ENCODE assay signal across 20 cellular contexts in genomic region chr12:112000806-112001205, GRCh38. TPM values are rescaled to one million over a fixed set of nuclear protein-coding genes. Genes with fewer than 3 reads are reported as not detected.
DNase-seq lines count a peak whose midpoint lies in the region; ATAC-seq and TF ChIP-seq lines count a peak whose summit lies in the region.
"Had no signal": no experiment of that assay in that cellular context is flagged by ENCODE, and none has a peak within 500 bp of the region (broad histone marks: within the 10 kb centered on the region; RNA-seq: fewer than 3 reads in every experiment).

No MANE protein-coding gene starts in this region.

- DNase-seq in T-helper 1 cell (no peak), NCI-H82 treated with DMSO at 0.1 percent for 48 hours (lab: John Stamatoyannopoulos, UW; ENCODE audit: unreplicated experiment) (no peak), PC-3 (no peak)
- DNase-seq in stimulated activated naive CD8-positive, alpha-beta T cell treated with anti-CD3 and anti-CD28 coated beads, Interleukin-15, Interleukin-2, amounts not matched to agents 100 U/mL and 50 U/mL, for 24 hours: no peak
- DNase-seq in effector memory CD8-positive, alpha-beta T cell: no peak
- DNase-seq: activated B cell treated with CpG ODN at 0.5 μM for 24 hours, EL, H9, NCI-H187, SHP77, stomach, upper lobe of right lung had no signal

- no peak for ATAC-seq in stimulated activated naive CD8-positive, alpha-beta T cell treated with anti-CD3 and anti-CD28 coated beads, Interleukin-15, Interleukin-2, amounts not matched to agents 100 U/mL and 50 U/mL, for 24 hours
- ATAC-seq in effector memory CD8-positive, alpha-beta T cell (replicated peaks): peak; percentile 49
- no peak for ATAC-seq in PC-3
- no peak for ATAC-seq in GM21717 (IDR thresholded peaks at IDR 0.05; ENCODE audit: unreplicated experiment)
- ATAC-seq: upper lobe of right lung had no signal

- BruUV-seq in PC-3 (replicated peaks; lab: Mats Ljungman, UMichigan): no TSS peak

- peaks cover 50% of the 10 kb centered on the region for H3K4me1 Mint-ChIP-seq in T-helper 1 cell treated with Interleukin-12 subunit alpha and Interleukin-12 subunit beta and Interleukin-4 antibody, amounts not matched to agents 30 μg/mL and 1 μg/mL, for 36 hours (ENCODE audit: low read depth)
- H3K4me1 Mint-ChIP-seq in stimulated activated naive CD8-positive, alpha-beta T cell treated with anti-CD3 and anti-CD28 coated beads, Interleukin-15, Interleukin-2, amounts not matched to agents 100 ng/mL and 50 ng/mL, for 24 hours (ENCODE audit: low read depth): peaks cover 69% of the 10 kb centered on the region
- peaks cover 28 to 49% of the 10 kb centered on the region in 2 donors for H3K4me1 Mint-ChIP-seq in effector memory CD8-positive, alpha-beta T cell (ENCODE audit: low read depth in 2 of 2)

- peaks cover 4% of the 10 kb centered on the region for H3K4me1 ChIP-seq in PC-3 (ENCODE audit: insufficient read depth, low read length)

- POLR2A ChIA-PET in PC-3 (lab: Charles Lee; ENCODE audit: unreplicated experiment): interaction anchor here (0.6 kb wide), 1 partner anchor 159 kb away, joined by 3 read pairs; the partner anchor contains the start of gene MAPKAPK5

- intact Hi-C loops in PC-3 (cut with micrococcal nuclease): no loop called here

- no peaks in the 10 kb centered on the region for H3K9me3 Mint-ChIP-seq in T-helper 1 cell treated with Interleukin-12 subunit alpha and Interleukin-12 subunit beta and Interleukin-4 antibody, amounts not matched to agents 30 μg/mL and 1 μg/mL, for 36 hours
- H3K9me3 Mint-ChIP-seq in stimulated activated naive CD8-positive, alpha-beta T cell treated with anti-CD3 and anti-CD28 coated beads, Interleukin-15, Interleukin-2, amounts not matched to agents 100 ng/mL and 50 ng/mL, for 24 hours: no peaks in the 10 kb centered on the region
- no peaks in the 10 kb centered on the region for H3K9me3 Mint-ChIP-seq in effector memory CD8-positive, alpha-beta T cell
- H3K9me3 Mint-ChIP-seq: activated B cell treated with CpG ODN at 0.5 μM for 24 hours; activated naive CD4-positive, alpha-beta T cell treated with anti-CD3 and anti-CD28 coated beads, Interleukin-2, amount 50 U/mL, for 72 hours; brain; dendritic cell treated with granulocyte-macrophage colony-stimulating factor and Interleukin-4, amounts not matched to agents 40 ng/mL and 50 ng/mL, for 4 days; H9 had no signal

- H3F3A ChIP-seq in PC-3 (ENCODE audit: low read length, unreplicated experiment): no peaks in the 10 kb centered on the region

- no peaks in the 10 kb centered on the region for H3K9me3 ChIP-seq in PC-3 (ENCODE audit: low read length)
- H3K9me3 ChIP-seq: stomach, upper lobe of right lung had no signal

- no peaks in the 10 kb centered on the region for H3K27me3 ChIP-seq in PC-3 (ENCODE audit: low read length)
- H3K27me3 ChIP-seq: stomach, upper lobe of right lung had no signal

- CTCF ChIA-PET in PC-3 (lab: Charles Lee): interaction anchor here (0.6 kb wide), 1 partner anchor 195 kb away, joined by 4 read pairs; no protein-coding TSS in a partner anchor

- no peaks in the 10 kb centered on the region for H3K9me2 ChIP-seq in PC-3 (replicated peaks; ENCODE audit: low read length)

- H3K36me3 Mint-ChIP-seq in T-helper 1 cell treated with Interleukin-12 subunit alpha and Interleukin-12 subunit beta and Interleukin-4 antibody, amounts not matched to agents 30 μg/mL and 1 μg/mL, for 36 hours (ENCODE audit: low read depth): peaks cover 16% of the 10 kb centered on the region
- H3K36me3 Mint-ChIP-seq in stimulated activated naive CD8-positive, alpha-beta T cell treated with anti-CD3 and anti-CD28 coated beads, Interleukin-15, Interleukin-2, amounts not matched to agents 100 ng/mL and 50 ng/mL, for 24 hours (ENCODE audit: low read depth): peaks cover 6% of the 10 kb centered on the region
- H3K36me3 Mint-ChIP-seq in effector memory CD8-positive, alpha-beta T cell (ENCODE audit: insufficient read depth): peaks cover 3% of the 10 kb centered on the region

- H3K27ac Mint-ChIP-seq in T-helper 1 cell treated with Interleukin-12 subunit alpha and Interleukin-12 subunit beta and Interleukin-4 antibody, amounts not matched to agents 30 μg/mL and 1 μg/mL, for 36 hours: peak overlapping the region; percentile 11
- H3K27ac Mint-ChIP-seq in stimulated activated naive CD8-positive, alpha-beta T cell treated with anti-CD3 and anti-CD28 coated beads, Interleukin-15, Interleukin-2, amounts not matched to agents 100 ng/mL and 50 ng/mL, for 24 hours: peak overlapping the region; percentile 86
- H3K27ac Mint-ChIP-seq in effector memory CD8-positive, alpha-beta T cell: peak overlapping the region; percentile 81 to 93
- H3K27ac Mint-ChIP-seq: activated B cell treated with CpG ODN at 0.5 μM for 24 hours; dendritic cell treated with granulocyte-macrophage colony-stimulating factor and Interleukin-4, amounts not matched to agents 40 ng/mL and 50 ng/mL, for 4 days; H9 had no signal

- H4K20me1 ChIP-seq in PC-3 (ENCODE audit: low read length): no peaks in the 10 kb centered on the region

- no peaks in the 10 kb centered on the region for H3K36me3 ChIP-seq in PC-3 (ENCODE audit: low read depth, low read length)
- H3K36me3 ChIP-seq: stomach, upper lobe of right lung had no signal

- H3K79me2 ChIP-seq in PC-3 (ENCODE audit: low read length): no peaks in the 10 kb centered on the region

- H3K27ac ChIP-seq in PC-3 (ENCODE audit: low read length): no peak overlapping the region
- H3K27ac ChIP-seq: 22Rv1, KMS-11, upper lobe of right lung had no signal

- H3K4me3 Mint-ChIP-seq in T-helper 1 cell treated with Interleukin-12 subunit alpha and Interleukin-12 subunit beta and Interleukin-4 antibody, amounts not matched to agents 30 μg/mL and 1 μg/mL, for 36 hours: peak overlapping the region; percentile 58
- H3K4me3 Mint-ChIP-seq in stimulated activated naive CD8-positive, alpha-beta T cell treated with anti-CD3 and anti-CD28 coated beads, Interleukin-15, Interleukin-2, amounts not matched to agents 100 ng/mL and 50 ng/mL, for 24 hours: peak overlapping the region; percentile 24
- peak overlapping the region; percentile 90 to 91 for H3K4me3 Mint-ChIP-seq in effector memory CD8-positive, alpha-beta T cell
- H3K4me3 Mint-ChIP-seq: activated B cell treated with CpG ODN at 0.5 μM for 24 hours; brain; dendritic cell treated with granulocyte-macrophage colony-stimulating factor and Interleukin-4, amounts not matched to agents 40 ng/mL and 50 ng/mL, for 4 days; H9 had no signal

- no peaks in the 10 kb centered on the region for H3K27me3 Mint-ChIP-seq in T-helper 1 cell treated with Interleukin-12 subunit alpha and Interleukin-12 subunit beta and Interleukin-4 antibody, amounts not matched to agents 30 μg/mL and 1 μg/mL, for 36 hours (ENCODE audit: low read depth)
- H3K27me3 Mint-ChIP-seq in stimulated activated naive CD8-positive, alpha-beta T cell treated with anti-CD3 and anti-CD28 coated beads, Interleukin-15, Interleukin-2, amounts not matched to agents 100 ng/mL and 50 ng/mL, for 24 hours: no peaks in the 10 kb centered on the region
- H3K27me3 Mint-ChIP-seq in effector memory CD8-positive, alpha-beta T cell: no peaks in the 10 kb centered on the region
- H3K27me3 Mint-ChIP-seq: brain had no signal

- H3K9ac ChIP-seq in PC-3 (ENCODE audit: low read length): no peak overlapping the region
- H3K9ac ChIP-seq: KMS-11 had no signal

- H3K4me2 ChIP-seq in PC-3 (ENCODE audit: low read length): no peak overlapping the region
- H3K4me2 ChIP-seq: KMS-11 had no signal

- no peak for TF ChIP-seq CTCF in PC-3 (conservative IDR thresholded peaks at IDR 0.05; ENCODE audit: low read depth, low read length)

- no peak overlapping the region for H2AFZ ChIP-seq in PC-3 (ENCODE audit: low read length)

- H3K4me3 ChIP-seq in PC-3 (ENCODE audit: low read length): no peak overlapping the region
- H3K4me3 ChIP-seq: stomach, upper lobe of right lung had no signal

RNA-seq across cellular contexts. Expression of gene TMEM116, which starts 12.2 kb away (rescaled TPM):
- 4.4 and 5.6 TPM in 2 replicates for total RNA-seq in PC-3 (2014; rRNA removed)

RNA-seq across cellular contexts. Expression of gene ERP29, which starts 12.4 kb away (rescaled TPM):
- total RNA-seq in PC-3 (2014; rRNA removed): 90.2 and 97.2 TPM in 2 replicates

Comparison
In these comparisons a context has a peak if more than half of its experiments do, and no peak if none do; other contexts are left out.
1. H3K27ac Mint-ChIP-seq: peak in every context shown above with its lines; median percentile 87 in effector memory CD8-positive, alpha-beta T cell; 86 in stimulated activated naive CD8-positive, alpha-beta T cell treated with anti-CD3 and anti-CD28 coated beads, Interleukin-15, Interleukin-2, amounts not matched to agents 100 ng/mL and 50 ng/mL, for 24 hours; 11 in T-helper 1 cell treated with Interleukin-12 subunit alpha and Interleukin-12 subunit beta and Interleukin-4 antibody, amounts not matched to agents 30 μg/mL and 1 μg/mL, for 36 hours.
2. H3K4me3 Mint-ChIP-seq: peak in every context shown above with its lines; median percentile 90 in effector memory CD8-positive, alpha-beta T cell; 58 in T-helper 1 cell treated with Interleukin-12 subunit alpha and Interleukin-12 subunit beta and Interleukin-4 antibody, amounts not matched to agents 30 μg/mL and 1 μg/mL, for 36 hours; 24 in stimulated activated naive CD8-positive, alpha-beta T cell treated with anti-CD3 and anti-CD28 coated beads, Interleukin-15, Interleukin-2, amounts not matched to agents 100 ng/mL and 50 ng/mL, for 24 hours.